Comparison of ENCODE assay signal across 13 cellular contexts in the genomic region with DNA sequence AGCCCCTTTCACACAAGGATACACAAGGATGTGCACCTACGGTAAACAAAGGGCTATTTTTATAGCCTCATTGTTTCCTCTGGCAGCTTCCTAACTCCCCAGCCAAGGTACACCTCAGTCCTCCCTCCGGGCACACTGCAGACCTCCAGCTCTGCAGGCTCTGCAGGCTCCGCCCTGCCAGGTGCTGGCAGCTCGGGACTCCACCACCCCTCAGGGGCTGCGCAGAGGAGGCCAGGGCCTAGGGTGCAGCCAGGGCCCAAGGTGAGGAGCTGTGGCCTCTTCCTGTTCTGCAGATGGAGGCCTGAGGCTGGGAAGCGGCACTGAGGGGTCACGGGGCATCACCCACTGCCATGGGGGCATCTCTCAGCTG. TPM values are rescaled to one million over a fixed set of nuclear protein-coding genes. Genes with fewer than 3 reads are reported as not detected.
A peak's percentile ranks its signal among the peaks of the same experiment; 100 is the strongest.
DNase-seq lines count a peak whose midpoint lies in the region; ATAC-seq, FAIRE-seq and TF ChIP-seq lines count a peak whose summit lies in the region.
"Had no signal": no experiment of that assay in that cellular context is flagged by ENCODE, and none has a peak within 500 bp of the region (broad histone marks: within the 10 kb centered on the region; RNA-seq: fewer than 3 reads in every experiment).

No MANE protein-coding gene starts in this region.

- no peaks in the 10 kb centered on the region for H3K27me3 Mint-ChIP-seq in activated naive CD4-positive, alpha-beta T cell treated with anti-CD3 and anti-CD28 coated beads for 36 hours (ENCODE audit: low read depth)
- no peaks in the 10 kb centered on the region for H3K27me3 Mint-ChIP-seq in activated T-helper 17 cell treated with anti-CD3 and anti-CD28 coated beads, Interleukin-2, amount 50 U/mL, for 72 hours

- no peaks in the 10 kb centered on the region for H3K36me3 ChIP-seq in pancreas
- H3K36me3 ChIP-seq in HAP-1 (replicated peaks): no peaks in the 10 kb centered on the region
- H3K36me3 ChIP-seq: ovary had no signal

- peak; percentile 50 for DNase-seq in HT-29 (ENCODE audit: low spot score)
- peak; percentile 99 for DNase-seq in NCI-H510A (lab: John Stamatoyannopoulos, UW)
- DNase-seq in cerebellar cortex (ENCODE audit: low spot score): peak; percentile 46
- peak in 2 of 6 donors; percentile 45 to 59 for DNase-seq in pancreas
- DNase-seq in activated naive CD4-positive, alpha-beta T cell treated with anti-CD3 and anti-CD28 coated beads for 36 hours: no peak
- no peak for DNase-seq in HAP-1 (ENCODE audit: low spot score in 2 of 2)
- DNase-seq in germinal center (ENCODE audit: low spot score): no peak
- DNase-seq: aorta; ovary; stimulated activated CD4-positive, alpha-beta T cell treated with anti-CD3 and anti-CD28 coated beads, Interleukin-4, amount 100 ng/mL, for 4 hours had no signal

- peak in 3 of 4 donors; percentile 31 to 50 (median 37) for ATAC-seq in pancreas
- ATAC-seq in activated T-helper 17 cell treated with anti-CD3 and anti-CD28 coated beads, Interleukin-2, amount 50 U/mL, for 72 hours (replicated peaks): no peak

- no peaks in the 10 kb centered on the region for H3K27me3 ChIP-seq in pancreas
- no peaks in the 10 kb centered on the region for H3K27me3 ChIP-seq in HAP-1 (ENCODE audit: low read depth)
- H3K27me3 ChIP-seq: esophagus muscularis mucosa, ovary had no signal

- no peaks in the 10 kb centered on the region for H3K9me3 Mint-ChIP-seq in activated naive CD4-positive, alpha-beta T cell treated with anti-CD3 and anti-CD28 coated beads for 36 hours
- no peaks in the 10 kb centered on the region for H3K9me3 Mint-ChIP-seq in activated T-helper 17 cell treated with anti-CD3 and anti-CD28 coated beads, Interleukin-2, amount 50 U/mL, for 72 hours

- in situ Hi-C loops in HAP-1 (cut with MboI; ENCODE audit: low sequenced_read_pairs): no loop called here

- 56 to 62% methylated on average over 7 of the region's 7 CpGs for whole genome bisulfite sequencing in pancreas, 2 donors

- H3K4me3 ChIP-seq in pancreas (no peak overlapping the region), HAP-1 (no peak overlapping the region)
- H3K4me3 ChIP-seq: esophagus muscularis mucosa, ovary had no signal

- no peak overlapping the region for H3K4me3 Mint-ChIP-seq in activated naive CD4-positive, alpha-beta T cell treated with anti-CD3 and anti-CD28 coated beads for 36 hours
- no peak overlapping the region for H3K4me3 Mint-ChIP-seq in activated T-helper 17 cell treated with anti-CD3 and anti-CD28 coated beads, Interleukin-2, amount 50 U/mL, for 72 hours

- H3K4me1 ChIP-seq in pancreas: peaks cover 0 to 7% (median 0%) of the 10 kb centered on the region in 3 donors
- H3K4me1 ChIP-seq in HAP-1: no peaks in the 10 kb centered on the region

- TF ChIP-seq CTCF in pancreas (IDR thresholded peaks at IDR 0.05): no peak

- CTCF ChIA-PET in activated naive CD4-positive, alpha-beta T cell treated with anti-CD3 and anti-CD28 coated beads for 36 hours (lab: Charles Lee): interaction anchor here (0.6 kb wide), 1 partner anchor 23 kb away, joined by 5 read pairs; no protein-coding TSS in a partner anchor

- no peaks in the 10 kb centered on the region for H3K4me1 Mint-ChIP-seq in activated naive CD4-positive, alpha-beta T cell treated with anti-CD3 and anti-CD28 coated beads for 36 hours (ENCODE audit: low read depth)
- H3K4me1 Mint-ChIP-seq in activated T-helper 17 cell treated with anti-CD3 and anti-CD28 coated beads, Interleukin-2, amount 50 U/mL, for 72 hours: no peaks in the 10 kb centered on the region

- H3K27ac ChIP-seq in pancreas: no peak overlapping the region
- H3K27ac ChIP-seq: ovary had no signal

- H3K9me3 ChIP-seq in pancreas: no peaks in the 10 kb centered on the region
- H3K9me3 ChIP-seq in HAP-1: no peaks in the 10 kb centered on the region
- H3K9me3 ChIP-seq: esophagus muscularis mucosa, ovary had no signal

- H3K36me3 Mint-ChIP-seq in activated naive CD4-positive, alpha-beta T cell treated with anti-CD3 and anti-CD28 coated beads for 36 hours (ENCODE audit: low read depth): no peaks in the 10 kb centered on the region
- no peaks in the 10 kb centered on the region for H3K36me3 Mint-ChIP-seq in activated T-helper 17 cell treated with anti-CD3 and anti-CD28 coated beads, Interleukin-2, amount 50 U/mL, for 72 hours (ENCODE audit: low read depth)

- no peak for FAIRE-seq in pancreas (lab: Jason Lieb, UNC)
- FAIRE-seq: HTR-8/SVneo had no signal

- intact Hi-C loops in pancreas (cut with DNase I): no loop called here
- intact Hi-C loops in activated naive CD4-positive, alpha-beta T cell treated with anti-CD3 and anti-CD28 coated beads for 36 hours (cut with micrococcal nuclease): no loop called here

- no peak overlapping the region for H3K27ac Mint-ChIP-seq in activated naive CD4-positive, alpha-beta T cell treated with anti-CD3 and anti-CD28 coated beads for 36 hours
- H3K27ac Mint-ChIP-seq in activated T-helper 17 cell treated with anti-CD3 and anti-CD28 coated beads, Interleukin-2, amount 50 U/mL, for 72 hours: no peak overlapping the region

RNA-seq across cellular contexts. Expression of gene CLSTN1, which starts 19.8 kb away (rescaled TPM):
- 78.4 and 99.0 TPM in 2 replicates for total RNA-seq in HT-29 (2014; rRNA removed; shearing (Covaris generic))
- total RNA-seq in pancreas: 10 to 100 TPM; 56.9 to 73.5 (median 66.0) TPM
- 10 to 100 TPM; 44.2 to 54.2 TPM for polyA plus RNA-seq in pancreas
- 10 to 100 TPM; 24.0 to 24.9 TPM for total RNA-seq in activated naive CD4-positive, alpha-beta T cell treated with anti-CD3 and anti-CD28 coated beads for 36 hours
- total RNA-seq in activated T-helper 17 cell treated with anti-CD3 and anti-CD28 coated beads, Interleukin-2, amount 50 U/mL, for 72 hours: 10 to 100 TPM; 41.7 to 55.5 TPM

Comparison
In these comparisons a context has a peak if more than half of its experiments do, and no peak if none do; other contexts are left out.
1. DNase-seq: peak in HT-29 (single experiment), NCI-H510A (single experiment) and cerebellar cortex (single experiment); none in activated naive CD4-positive, alpha-beta T cell treated with anti-CD3 and anti-CD28 coated beads for 36 hours (single experiment), HAP-1 (0 of 2) and germinal center (single experiment).